1 cellular context compared by ENCODE assay signal in genomic region chr16:11619327-11619851, GRCh38.
TF ChIP-seq lines count a peak whose summit lies in the region.

No MANE protein-coding gene starts in this region.

TF ChIP-seq in K562, 482 proteins besides CTCF, POLR2A, EP300 and RAD21 (continued from another document):
- peak; percentile 69 for TF ChIP-seq TFE3 (CRISPR knock-in tag; IDR thresholded peaks at IDR 0.05)
